In the genomic region with DNA sequence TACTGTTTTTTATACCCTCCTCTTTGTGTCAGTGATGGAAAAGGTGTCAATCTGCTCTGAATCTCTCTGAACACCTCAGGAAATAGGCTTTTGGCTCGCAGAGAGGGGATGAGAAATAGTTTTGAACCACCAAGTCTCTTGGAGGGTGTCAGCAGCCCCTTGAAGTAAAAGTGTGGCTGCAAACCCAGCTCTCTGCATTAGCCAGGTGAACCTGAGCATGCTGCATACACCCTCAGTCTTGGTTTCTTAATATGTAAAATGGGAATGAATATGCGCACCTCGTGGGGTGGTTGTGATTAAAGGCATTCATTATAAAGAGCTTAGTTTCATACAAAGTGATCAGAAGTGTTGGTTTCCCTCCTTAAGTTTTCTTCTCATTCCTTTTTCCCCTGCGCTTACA, we compare ENCODE assay signal across 13 cellular contexts. TPM values are rescaled to one million over a fixed set of nuclear protein-coding genes. Genes with fewer than 3 reads are reported as not detected.
DNase-seq lines count a peak whose midpoint lies in the region; ATAC-seq and TF ChIP-seq lines count a peak whose summit lies in the region.
"Had no signal": no experiment of that assay in that cellular context is flagged by ENCODE, and none has a peak within 500 bp of the region (broad histone marks: within the 10 kb centered on the region; RNA-seq: fewer than 3 reads in every experiment).

No MANE protein-coding gene starts in this region.

- no peak overlapping the region for H3K9ac ChIP-seq in SK-N-SH

- peak overlapping the region in 1 of 2 experiments; percentile 90; a peak in 1 of 4 replicates for H3K4me3 ChIP-seq in SK-N-SH (ENCODE audit: low read depth in 2 of 2, low read length in 1 of 2)

- peaks cover 16% of the 10 kb centered on the region for H3F3A ChIP-seq in SK-N-SH (replicated peaks; ENCODE audit: insufficient read depth)

- H3K36me3 Mint-ChIP-seq in activated T-helper 2 cell treated with anti-CD3 and anti-CD28 coated beads, Interferon-gamma antibody, Interleukin-2, Interleukin-4, amounts not matched to agents 10 μg/mL and 5 μg/mL and 100 μg/mL, durations not matched to agents 14 hours and 24 hours and 36 hours (ENCODE audit: low read depth) = no peaks in the 10 kb centered on the region

- H3K27me3 Mint-ChIP-seq in activated T-helper 2 cell treated with anti-CD3 and anti-CD28 coated beads, Interferon-gamma antibody, Interleukin-2, Interleukin-4, amounts not matched to agents 10 μg/mL and 5 μg/mL and 100 μg/mL, durations not matched to agents 14 hours and 24 hours and 36 hours (ENCODE audit: low read depth) = no peaks in the 10 kb centered on the region
- H3K27me3 Mint-ChIP-seq in stimulated activated naive CD8-positive, alpha-beta T cell treated with anti-CD3 and anti-CD28 coated beads, Interleukin-15, amount 100 ng/mL, for 72 hours = no peaks in the 10 kb centered on the region

- H4K20me1 ChIP-seq in SK-N-SH (ENCODE audit: insufficient read depth) = no peaks in the 10 kb centered on the region

- no peaks in the 10 kb centered on the region for H3K36me3 ChIP-seq in SK-N-SH (replicated peaks in 1 of 2; ENCODE audit: control insufficient read depth in 1 of 2, insufficient read depth in 2 of 2, low read length in 1 of 2)

- H2AFZ ChIP-seq in SK-N-SH (ENCODE audit: low read depth) = no peak overlapping the region

- intact Hi-C loops in activated T-helper 2 cell treated with anti-CD3 and anti-CD28 coated beads, Interferon-gamma antibody, Interleukin-2, Interleukin-4, amounts not matched to agents 10 μg/mL and 5 μg/mL and 100 μg/mL, durations not matched to agents 14 hours and 24 hours and 36 hours (cut with micrococcal nuclease) = loop anchor here (10.0 kb wide), 2 partner anchors 191 to 649 kb away; partner anchors contain the start of genes CKAP2 and VPS36

- no peak for TF ChIP-seq EP300 in SK-N-SH (IDR thresholded peaks at IDR 0.05; ENCODE audit: borderline replicate concordance in 1 of 2, low read depth in 1 of 2, low read length in 1 of 2)

- H3K27ac ChIP-seq in SK-N-SH (ENCODE audit: low read depth in 2 of 2, low read length in 1 of 2) (no peak overlapping the region), layer of hippocampus (ENCODE audit: low read depth, low read length) (peak overlapping the region; percentile 100)

- POLR2A ChIA-PET in SK-N-SH (lab: Yijun Ruan, JAX) = interaction anchor here (0.6 to 1.7 kb wide), 2 partner anchors 19 to 176 kb away, joined by 3 to 9 read pairs; no protein-coding TSS in a partner anchor

- no peaks in the 10 kb centered on the region for H3K9me2 ChIP-seq in SK-N-SH

- no peaks in the 10 kb centered on the region for H3K9me3 ChIP-seq in SK-N-SH

- peaks cover 19 to 41% of the 10 kb centered on the region in 2 experiments for H3K4me1 ChIP-seq in SK-N-SH (ENCODE audit: control insufficient read depth in 1 of 2, insufficient read depth in 2 of 2, low read depth in 1 of 2, low read length in 1 of 2)

- ATAC-seq in SK-N-SH treated with all-trans-retinoic acid at 6 μM for 48 hours (no peak), HG02763 (IDR thresholded peaks at IDR 0.05; ENCODE audit: unreplicated experiment) (no peak), HG03354 (IDR thresholded peaks at IDR 0.05; ENCODE audit: poor library complexity, severe bottlenecking, unreplicated experiment) (no peak)
- no peak for ATAC-seq in stimulated activated naive CD8-positive, alpha-beta T cell treated with anti-CD3 and anti-CD28 coated beads, Interleukin-15, amount 100 ng/mL, for 72 hours
- ATAC-seq: left colon had no signal

- DNase-seq in SK-N-SH (no peak), NCI-H2227 (lab: John Stamatoyannopoulos, UW; ENCODE audit: unreplicated experiment) (no peak)
- no peak for DNase-seq in activated T-helper 2 cell treated with anti-CD3 and anti-CD28 coated beads, Interferon-gamma antibody, Interleukin-2, Interleukin-4, amounts not matched to agents 10 μg/mL and 5 μg/mL and 100 μg/mL, durations not matched to agents 14 hours and 24 hours and 36 hours (ENCODE audit: low spot score)
- DNase-seq in stimulated activated naive CD8-positive, alpha-beta T cell treated with anti-CD3 and anti-CD28 coated beads, Interleukin-15, amount 100 ng/mL, for 72 hours = no peak
- DNase-seq: 8988T; activated CD8-positive, alpha-beta memory T cell treated with anti-CD3 and anti-CD28 coated beads, Interleukin-2, amount 50 U/mL, for 4 hours; left colon; NCI-H1092 treated with DMSO at 0.1 percent for 48 hours; SHP77 had no signal

- H3K79me2 ChIP-seq in SK-N-SH (ENCODE audit: insufficient read depth) = 0 out of 2 replicates have a peak, but pooled peaks cover 4% of the 10 kb centered on the region

- H3K27me3 ChIP-seq in SK-N-SH (ENCODE audit: insufficient read depth) (no peaks in the 10 kb centered on the region), layer of hippocampus (ENCODE audit: control insufficient read depth, insufficient read depth, low read length) (no peaks in the 10 kb centered on the region)

- H3K4me1 Mint-ChIP-seq in activated T-helper 2 cell treated with anti-CD3 and anti-CD28 coated beads, Interferon-gamma antibody, Interleukin-2, Interleukin-4, amounts not matched to agents 10 μg/mL and 5 μg/mL and 100 μg/mL, durations not matched to agents 14 hours and 24 hours and 36 hours (ENCODE audit: low read depth) = peaks cover 33% of the 10 kb centered on the region
- peaks cover 58% of the 10 kb centered on the region for H3K4me1 Mint-ChIP-seq in stimulated activated naive CD8-positive, alpha-beta T cell treated with anti-CD3 and anti-CD28 coated beads, Interleukin-15, amount 100 ng/mL, for 72 hours

- H3K4me3 Mint-ChIP-seq in activated T-helper 2 cell treated with anti-CD3 and anti-CD28 coated beads, Interferon-gamma antibody, Interleukin-2, Interleukin-4, amounts not matched to agents 10 μg/mL and 5 μg/mL and 100 μg/mL, durations not matched to agents 14 hours and 24 hours and 36 hours (ENCODE audit: low read depth) = peak overlapping the region; percentile 85
- H3K4me3 Mint-ChIP-seq in stimulated activated naive CD8-positive, alpha-beta T cell treated with anti-CD3 and anti-CD28 coated beads, Interleukin-15, amount 100 ng/mL, for 72 hours = peak overlapping the region; percentile 95 to 98

- peak overlapping the region; percentile 94; the same call in 1 of the 2 replicates for H3K4me2 ChIP-seq in SK-N-SH

- WGBS in SK-N-SH (ENCODE audit: low lambda C conversion rate) = 93% methylated on average over 4 of the region's 4 CpGs

- peak overlapping the region; percentile 18 for H3K27ac Mint-ChIP-seq in activated T-helper 2 cell treated with anti-CD3 and anti-CD28 coated beads, Interferon-gamma antibody, Interleukin-2, Interleukin-4, amounts not matched to agents 10 μg/mL and 5 μg/mL and 100 μg/mL, durations not matched to agents 14 hours and 24 hours and 36 hours
- peak overlapping the region; percentile 89 to 99 for H3K27ac Mint-ChIP-seq in stimulated activated naive CD8-positive, alpha-beta T cell treated with anti-CD3 and anti-CD28 coated beads, Interleukin-15, amount 100 ng/mL, for 72 hours

- no peak for TF ChIP-seq CTCF in SK-N-SH (IDR thresholded peaks at IDR 0.05)

- CTCF ChIA-PET in SK-N-SH (lab: Yijun Ruan, JAX) = interaction anchor here (0.7 to 1.8 kb wide), 7 partner anchors 8 to 371 kb away, joined by 3 to 8 read pairs (median 4); partner anchors contain the start of gene TMEM272

- no peaks in the 10 kb centered on the region for H3K9me3 Mint-ChIP-seq in activated T-helper 2 cell treated with anti-CD3 and anti-CD28 coated beads, Interferon-gamma antibody, Interleukin-2, Interleukin-4, amounts not matched to agents 10 μg/mL and 5 μg/mL and 100 μg/mL, durations not matched to agents 14 hours and 24 hours and 36 hours
- H3K9me3 Mint-ChIP-seq in stimulated activated naive CD8-positive, alpha-beta T cell treated with anti-CD3 and anti-CD28 coated beads, Interleukin-15, amount 100 ng/mL, for 72 hours = no peaks in the 10 kb centered on the region

- no peak for TF ChIP-seq RAD21 in SK-N-SH (IDR thresholded peaks at IDR 0.05; ENCODE audit: low read length)

TF ChIP-seq in SK-N-SH, 30 proteins besides CTCF, POLR2A, EP300 and RAD21 (continues in another document):
- TF ChIP-seq GATA2 (CRISPR knock-in tag; IDR thresholded peaks at IDR 0.05) = no peak
- no peak for TF ChIP-seq POLR2AphosphoS5 (IDR thresholded peaks at IDR 0.05; ENCODE audit: low read depth, low read length)
- no peak for TF ChIP-seq MAX (IDR thresholded peaks at IDR 0.05; ENCODE audit: low read depth)
- no peak for TF ChIP-seq FOXJ3 (CRISPR knock-in tag; IDR thresholded peaks at IDR 0.05)
- no peak for TF ChIP-seq FOSL2 (IDR thresholded peaks at IDR 0.05; ENCODE audit: borderline replicate concordance, low read depth)

TF ChIP-seq in SK-N-SH treated with all-trans-retinoic acid at 6 μM for 48 hours, 23 proteins besides CTCF, POLR2A, EP300 and RAD21 (continues in another document):
- TF ChIP-seq ZNF70 (CRISPR knock-in tag; IDR thresholded peaks at IDR 0.05) = no peak
- no peak for TF ChIP-seq ZNF565 (CRISPR knock-in tag; conservative IDR thresholded peaks at IDR 0.05; ENCODE audit: low read depth)

RNA-seq across cellular contexts. Expression of gene DHRS12, which starts 1.4 kb away (rescaled TPM):
- 8.2 and 9.6 TPM in 2 replicates for polyA plus RNA-seq in SK-N-SH (2012; rRNA removed)
- 7.9 and 8.7 TPM in 2 replicates for polyA plus RNA-seq in SK-N-SH (2012; cell fraction: cytosol; rRNA removed)
- 16.4 and 17.1 TPM in 2 replicates for polyA plus RNA-seq in SK-N-SH (2012; cell fraction: nucleus; rRNA removed)
- total RNA-seq in activated T-helper 2 cell treated with anti-CD3 and anti-CD28 coated beads, Interferon-gamma antibody, Interleukin-2, Interleukin-4, amounts not matched to agents 10 μg/mL and 5 μg/mL and 100 μg/mL, durations not matched to agents 14 hours and 24 hours and 36 hours = 2.2 and 3.1 TPM in 2 replicates

RNA-seq across cellular contexts. Expression of gene TMEM272, which starts 39.7 kb away (rescaled TPM):
- not detected in 2 replicates for polyA plus RNA-seq in SK-N-SH (2012; rRNA removed)
- polyA plus RNA-seq in SK-N-SH (2012; cell fraction: cytosol; rRNA removed) = under 0.01 TPM in 1 of 2 replicates, not detected in the other
- polyA plus RNA-seq in SK-N-SH (2012; cell fraction: nucleus; rRNA removed) = 0.02 TPM in 2 replicates
- total RNA-seq in activated T-helper 2 cell treated with anti-CD3 and anti-CD28 coated beads, Interferon-gamma antibody, Interleukin-2, Interleukin-4, amounts not matched to agents 10 μg/mL and 5 μg/mL and 100 μg/mL, durations not matched to agents 14 hours and 24 hours and 36 hours = 0.18 TPM in 1 of 2 replicates, not detected in the other

RNA-seq across cellular contexts. Expression of gene CCDC70, which starts 56.5 kb away (rescaled TPM):
- polyA plus RNA-seq in SK-N-SH (2012; rRNA removed) = not detected in 2 replicates
- not detected in 2 replicates for polyA plus RNA-seq in SK-N-SH (2012; cell fraction: cytosol; rRNA removed)
- 0.04 TPM in 1 of 2 replicates, not detected in the other for polyA plus RNA-seq in SK-N-SH (2012; cell fraction: nucleus; rRNA removed)
- total RNA-seq in activated T-helper 2 cell treated with anti-CD3 and anti-CD28 coated beads, Interferon-gamma antibody, Interleukin-2, Interleukin-4, amounts not matched to agents 10 μg/mL and 5 μg/mL and 100 μg/mL, durations not matched to agents 14 hours and 24 hours and 36 hours = not detected in 2 replicates
- total RNA-seq: left colon had no signal
